Comparison of ENCODE assay signal across 13 cellular contexts in the genomic region with DNA sequence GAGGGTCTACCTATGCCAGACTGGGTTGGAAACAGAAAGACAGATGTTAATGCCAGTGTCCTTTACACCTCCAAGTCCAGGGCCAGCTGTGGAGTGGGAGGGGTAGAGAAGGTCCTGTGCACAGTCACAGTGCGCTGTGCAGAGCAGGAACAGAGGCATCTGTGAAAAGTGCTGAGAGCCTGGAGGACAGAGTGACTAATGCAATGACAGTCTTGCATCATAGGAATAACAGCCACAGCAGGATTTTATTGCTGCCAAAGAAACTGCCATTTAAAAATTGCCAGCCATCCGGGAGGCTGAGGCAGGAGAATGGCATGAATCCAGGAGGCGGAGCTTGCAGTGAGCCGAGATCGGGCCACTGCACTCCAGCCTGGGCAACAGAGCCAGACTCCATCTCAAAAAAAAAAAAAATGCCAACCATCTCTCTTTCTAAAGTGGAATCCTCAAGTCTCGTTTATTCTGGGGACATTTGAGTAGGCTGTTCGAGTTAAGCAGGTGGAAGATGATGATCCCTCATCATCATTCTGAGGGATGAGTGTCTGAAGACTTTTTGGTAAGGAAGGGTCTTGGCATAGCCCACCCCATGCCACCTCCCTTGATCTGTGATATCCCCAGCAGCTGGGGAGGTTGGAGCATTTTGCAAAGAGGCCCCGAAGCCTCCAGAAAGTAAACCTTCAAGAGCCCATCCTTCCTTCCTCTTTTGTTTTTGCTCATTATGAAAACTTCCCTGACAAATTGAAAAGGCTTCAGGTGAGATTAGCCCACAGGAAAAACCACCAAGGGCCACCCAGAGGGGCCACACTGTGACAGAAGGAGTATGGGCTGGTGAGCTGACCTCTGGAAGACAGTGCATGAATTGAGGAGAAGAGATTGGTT. TPM values are rescaled to one million over a fixed set of nuclear protein-coding genes. Genes with fewer than 3 reads are reported as not detected.
DNase-seq lines count a peak whose midpoint lies in the region; ATAC-seq and TF ChIP-seq lines count a peak whose summit lies in the region.
"Had no signal": no experiment of that assay in that cellular context is flagged by ENCODE, and none has a peak within 500 bp of the region (broad histone marks: within the 10 kb centered on the region; RNA-seq: fewer than 3 reads in every experiment).

No MANE protein-coding gene starts in this region.

- no peaks in the 10 kb centered on the region for H3K36me3 ChIP-seq in CD8-positive, alpha-beta memory T cell (ENCODE audit: insufficient read depth, low read length)
- no peaks in the 10 kb centered on the region for H3K36me3 ChIP-seq in adrenal gland (replicated peaks in 1 of 2)

- ATAC-seq in natural killer cell (peak; percentile 39 to 64 (median 59)), GM18861 (IDR thresholded peaks at IDR 0.05; ENCODE audit: unreplicated experiment) (no peak)

- no peak for DNase-seq in CD8-positive, alpha-beta memory T cell
- peak; percentile 83 to 90 for DNase-seq in Kasumi-1 (lab: John Stamatoyannopoulos, UW)
- DNase-seq in adrenal gland = peak in 6 of 7 donors; percentile 43 to 60 (median 46)
- DNase-seq in natural killer cell = no peak
- no peak for DNase-seq in NCI-H82 (lab: John Stamatoyannopoulos, UW)
- no peak for DNase-seq in HPDE6-E6E7 (ENCODE audit: extremely low spot score)
- DNase-seq in NCI-H2171 treated with DMSO at 0.1 percent for 48 hours (lab: John Stamatoyannopoulos, UW) = no peak
- DNase-seq: GDM1, NCI-H1417 had no signal

- no peak for TF ChIP-seq POLR2A in adrenal gland (IDR thresholded peaks at IDR 0.05)

- H3K4me3 Mint-ChIP-seq in CD8-positive, alpha-beta memory T cell = peak overlapping the region; percentile 18 to 88 (median 70)
- H3K4me3 Mint-ChIP-seq in natural killer cell = no peak overlapping the region
- H3K4me3 Mint-ChIP-seq: activated naive CD4-positive, alpha-beta T cell treated with anti-CD3 and anti-CD28 coated beads, Interleukin-2, amount 50 U/mL, for 24 hours had no signal

- intact Hi-C loops in adrenal gland (cut with DNase I) = no loop called here
- intact Hi-C loops in natural killer cell (cut with micrococcal nuclease) = no loop called here

- no peaks in the 10 kb centered on the region for H3K27me3 ChIP-seq in CD8-positive, alpha-beta memory T cell (ENCODE audit: insufficient read depth, low read length, poor library complexity, severe bottlenecking)
- no peaks in the 10 kb centered on the region for H3K27me3 ChIP-seq in adrenal gland

- H3K4me1 Mint-ChIP-seq in CD8-positive, alpha-beta memory T cell = peaks cover 59 to 88% (median 82%) of the 10 kb centered on the region in 3 donors
- H3K4me1 Mint-ChIP-seq in natural killer cell = peaks cover 41 to 53% of the 10 kb centered on the region in 2 donors
- H3K4me1 Mint-ChIP-seq: activated naive CD4-positive, alpha-beta T cell treated with anti-CD3 and anti-CD28 coated beads, Interleukin-2, amount 50 U/mL, for 24 hours had no signal

- 44 to 51% (median 49%) methylated on average over 8 of the region's 8 CpGs for WGBS in adrenal gland, 4 donors

- H3K9me3 ChIP-seq in CD8-positive, alpha-beta memory T cell (ENCODE audit: low read length) = no peaks in the 10 kb centered on the region
- no peaks in the 10 kb centered on the region for H3K9me3 ChIP-seq in adrenal gland (replicated peaks in 1 of 3)

- H3K4me3 ChIP-seq in CD8-positive, alpha-beta memory T cell (ENCODE audit: low read length) = no peak overlapping the region
- H3K4me3 ChIP-seq in adrenal gland = no peak overlapping the region

- H3K27me3 Mint-ChIP-seq in CD8-positive, alpha-beta memory T cell = peaks cover 0 to 2% of the 10 kb centered on the region in 2 donors
- H3K27me3 Mint-ChIP-seq in natural killer cell (ENCODE audit: low read depth in 2 of 2) = no peaks in the 10 kb centered on the region

- peaks cover 33% of the 10 kb centered on the region for H3K4me1 ChIP-seq in CD8-positive, alpha-beta memory T cell (ENCODE audit: insufficient read depth, low read length)
- no peaks in the 10 kb centered on the region for H3K4me1 ChIP-seq in adrenal gland (replicated peaks in 1 of 2)

- H3K9me3 Mint-ChIP-seq in CD8-positive, alpha-beta memory T cell = no peaks in the 10 kb centered on the region
- no peaks in the 10 kb centered on the region for H3K9me3 Mint-ChIP-seq in natural killer cell
- H3K9me3 Mint-ChIP-seq: activated naive CD4-positive, alpha-beta T cell treated with anti-CD3 and anti-CD28 coated beads, Interleukin-2, amount 50 U/mL, for 24 hours had no signal

- H3K27ac ChIP-seq in CD8-positive, alpha-beta memory T cell (ENCODE audit: low read depth, low read length) = no peak overlapping the region
- no peak overlapping the region for H3K27ac ChIP-seq in adrenal gland

- POLR2A ChIA-PET in CD8-positive, alpha-beta memory T cell (lab: Charles Lee) = no interaction called here

- H3K36me3 Mint-ChIP-seq in CD8-positive, alpha-beta memory T cell = peaks cover 5 to 15% (median 8%) of the 10 kb centered on the region in 3 donors
- H3K36me3 Mint-ChIP-seq in natural killer cell = no peaks in the 10 kb centered on the region

- peak overlapping the region; percentile 57 to 97 (median 92) for H3K27ac Mint-ChIP-seq in CD8-positive, alpha-beta memory T cell
- H3K27ac Mint-ChIP-seq in natural killer cell = peak overlapping the region in 1 of 2 donors; percentile 56
- H3K27ac Mint-ChIP-seq: activated naive CD4-positive, alpha-beta T cell treated with anti-CD3 and anti-CD28 coated beads, Interleukin-2, amount 50 U/mL, for 24 hours had no signal

- TF ChIP-seq CTCF in adrenal gland (IDR thresholded peaks at IDR 0.05) (no peak), natural killer cell (IDR thresholded peaks at IDR 0.05) (no peak)

- CTCF ChIA-PET in CD8-positive, alpha-beta memory T cell (lab: Charles Lee) = interaction anchor here (1.9 to 2.8 kb wide), 3 partner anchors 9 to 85 kb away, joined by 4 to 12 read pairs (median 9); partner anchors contain the start of gene CCR5

RNA-seq across cellular contexts. Expression of gene CCR2, which starts 7.7 kb away (rescaled TPM):
- total RNA-seq in CD8-positive, alpha-beta memory T cell = under 1 TPM; 0.51 to 0.74 TPM
- polyA plus RNA-seq in CD8-positive, alpha-beta memory T cell = 59.7 TPM
- total RNA-seq in adrenal gland = 1 to 10 TPM in 4 of 8 donors, under 1 TPM in 4; 0.30 to 5.6 (median 1.0) TPM
- polyA plus RNA-seq in adrenal gland = 1 to 10 TPM in 1 of 3 donors, under 1 TPM in 2; 0.57 to 1.6 (median 0.64) TPM
- total RNA-seq in natural killer cell = 1 to 10 TPM in 2 of 3 donors, under 1 TPM in 1; 0.21 to 9.8 (median 1.7) TPM
- total RNA-seq: epithelial cell of proximal tubule, lung microvascular endothelial cell had no signal

RNA-seq across cellular contexts. Expression of gene CCR5, which starts 9.1 kb away (rescaled TPM):
- 1 to 10 TPM; 2.6 to 3.4 TPM for total RNA-seq in CD8-positive, alpha-beta memory T cell
- polyA plus RNA-seq in CD8-positive, alpha-beta memory T cell = 29.2 TPM
- total RNA-seq in adrenal gland = 1 to 10 TPM in 3 of 8 donors, under 1 TPM in 5; 0.30 to 3.7 (median 0.75) TPM
- polyA plus RNA-seq in adrenal gland = 1 to 10 TPM in 2 of 3 donors, under 1 TPM in 1; 0.91 to 2.5 (median 1.6) TPM
- total RNA-seq in natural killer cell = 1 to 10 TPM in 2 of 3 donors, under 1 TPM in 1; 0.59 to 7.6 (median 1.0) TPM
- total RNA-seq: epithelial cell of proximal tubule, lung microvascular endothelial cell had no signal

RNA-seq across cellular contexts. Expression of gene CCRL2, which starts 45.4 kb away (rescaled TPM):
- total RNA-seq in CD8-positive, alpha-beta memory T cell = 1 to 10 TPM; 2.7 to 3.0 TPM
- polyA plus RNA-seq in CD8-positive, alpha-beta memory T cell = 2.3 TPM
- total RNA-seq in adrenal gland (1 to 10 TPM in 7 of 8 donors, under 1 TPM in 1; 0.60 to 2.5 (median 1.9) TPM), natural killer cell (1 to 10 TPM; 3.0 to 4.6 (median 3.8) TPM)
- polyA plus RNA-seq in adrenal gland = 1 to 10 TPM; 1.1 to 6.8 (median 1.8) TPM
- total RNA-seq: epithelial cell of proximal tubule had no signal

Comparison
In these comparisons a context has a peak if more than half of its experiments do, and no peak if none do; other contexts are left out.
1. DNase-seq: peak in Kasumi-1 (2 of 2) and adrenal gland (6 of 7); none in CD8-positive, alpha-beta memory T cell (0 of 5), natural killer cell (single experiment), NCI-H82 (single experiment), HPDE6-E6E7 (single experiment) and NCI-H2171 treated with DMSO at 0.1 percent for 48 hours (single experiment).